13 cellular contexts compared by ENCODE assay signal in the genomic region with DNA sequence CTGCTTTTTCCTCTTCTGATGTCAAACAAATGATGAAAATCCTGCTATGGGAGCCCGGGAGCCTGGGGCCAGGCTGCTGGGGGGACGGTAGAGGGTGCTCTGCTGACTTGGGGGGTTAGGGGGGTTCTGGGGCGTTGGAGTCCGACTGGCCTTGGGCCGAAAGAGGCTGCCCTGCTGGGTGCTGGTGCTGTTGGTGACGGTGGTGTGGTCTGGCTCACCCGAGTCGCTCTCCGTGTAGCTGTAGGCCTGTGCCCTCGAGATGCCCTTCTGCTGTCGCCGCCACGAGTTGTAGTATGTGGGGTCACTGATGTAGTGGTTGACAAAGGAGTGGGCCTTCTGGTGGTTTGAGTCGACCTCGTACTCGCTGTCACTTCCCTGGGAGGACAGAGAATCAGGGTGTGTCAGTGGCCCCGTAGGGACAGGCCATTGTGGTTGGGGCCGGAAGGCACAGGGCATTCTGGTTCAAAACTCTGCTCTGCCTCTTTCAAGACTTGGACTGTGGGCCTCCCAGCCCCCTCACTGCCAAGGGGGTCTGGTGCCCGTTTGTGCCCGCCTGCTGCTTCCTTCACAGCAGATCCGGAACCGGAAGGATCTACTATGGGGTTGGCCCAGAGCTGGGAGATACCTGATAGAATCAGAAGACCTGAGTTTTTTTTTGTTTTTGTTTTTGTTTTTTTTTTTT. TPM values are rescaled to one million over a fixed set of nuclear protein-coding genes. Genes with fewer than 3 reads are reported as not detected.
DNase-seq lines count a peak whose midpoint lies in the region; ATAC-seq and TF ChIP-seq lines count a peak whose summit lies in the region.
"Had no signal": no experiment of that assay in that cellular context is flagged by ENCODE, and none has a peak within 500 bp of the region (broad histone marks: within the 10 kb centered on the region; RNA-seq: fewer than 3 reads in every experiment).

No MANE protein-coding gene starts in this region.

- H3K27ac ChIP-seq in right atrium auricular region (peak overlapping the region; percentile 42 to 57), hepatocyte (peak overlapping the region; percentile 81), sigmoid colon (peak overlapping the region; percentile 67 to 97 (median 87))

- H2AFZ ChIP-seq in hepatocyte, result no peak overlapping the region

- H3K27me3 ChIP-seq in right atrium auricular region (no peaks in the 10 kb centered on the region), hepatocyte (no peaks in the 10 kb centered on the region), sigmoid colon (no peaks in the 10 kb centered on the region)

- ATAC-seq in HG03196 (IDR thresholded peaks at IDR 0.05; ENCODE audit: unreplicated experiment), result no peak
- ATAC-seq: PC-3 had no signal

- 93% methylated on average over 11 of the region's 22 CpGs for WGBS in hepatocyte (ENCODE audit: low lambda C conversion rate, missing lambda C conversion rate)
- 88 to 91% methylated on average over 22 of the region's 22 CpGs for WGBS in sigmoid colon, 2 donors

- peaks cover 0 to 34% of the 10 kb centered on the region in 2 donors for H3K4me1 ChIP-seq in right atrium auricular region
- peaks cover 46% of the 10 kb centered on the region for H3K4me1 ChIP-seq in hepatocyte (ENCODE audit: insufficient read depth)
- H3K4me1 ChIP-seq in sigmoid colon, result peaks cover 0 to 57% (median 52%) of the 10 kb centered on the region in 4 donors

- no peaks in the 10 kb centered on the region for H3K79me2 ChIP-seq in hepatocyte

- DNase-seq in right atrium auricular region (ENCODE audit: low spot score) (no peak), cardiac septum (ENCODE audit: low spot score) (no peak), hepatocyte (ENCODE audit: low spot score) (no peak), sigmoid colon (no peak), RKO (ENCODE audit: low spot score) (no peak), ecto neural progenitor cell (ENCODE audit: low spot score) (no peak)
- DNase-seq in activated CD4-positive, alpha-beta T cell treated with anti-CD3 and anti-CD28 coated beads, Interleukin-2, amount 50 U/mL, for 48 hours, result no peak
- DNase-seq: COR-L47; foreskin melanocyte; NCI-H226; PC-3; stimulated activated CD4-positive, alpha-beta T cell treated with anti-CD3 and anti-CD28 coated beads, Interleukin-2, amount 100 ng/mL, for 48 hours had no signal

- H3K36me3 ChIP-seq in right atrium auricular region (no peaks in the 10 kb centered on the region), hepatocyte (replicated peaks; ENCODE audit: insufficient read depth, low read depth) (no peaks in the 10 kb centered on the region), sigmoid colon (no peaks in the 10 kb centered on the region)

- H3K9me3 ChIP-seq in right atrium auricular region, result no peaks in the 10 kb centered on the region
- H3K9me3 ChIP-seq in hepatocyte (ENCODE audit: low read depth), result no peaks in the 10 kb centered on the region
- no peaks in the 10 kb centered on the region for H3K9me3 ChIP-seq in sigmoid colon

- no peak for TF ChIP-seq POLR2A in sigmoid colon (IDR thresholded peaks at IDR 0.05)

- no peaks in the 10 kb centered on the region for H3K9me2 ChIP-seq in hepatocyte (replicated peaks; ENCODE audit: insufficient read depth)

- H4K20me1 ChIP-seq in hepatocyte (ENCODE audit: insufficient read depth, poor library complexity, severe bottlenecking), result no peaks in the 10 kb centered on the region

- no peak for TF ChIP-seq EP300 in sigmoid colon (IDR thresholded peaks at IDR 0.05)

- TF ChIP-seq CTCF in right atrium auricular region (IDR thresholded peaks at IDR 0.05) (no peak), hepatocyte (IDR thresholded peaks at IDR 0.05; ENCODE audit: poor library complexity) (no peak), sigmoid colon (IDR thresholded peaks at IDR 0.05) (no peak)

- H3K4me3 ChIP-seq in right atrium auricular region, result no peak overlapping the region
- no peak overlapping the region for H3K4me3 ChIP-seq in hepatocyte
- no peak overlapping the region for H3K4me3 ChIP-seq in sigmoid colon

- intact Hi-C loops in cardiac septum (cut with DNase I) (no loop called here), sigmoid colon (cut with DNase I) (loop anchor here (1.0 kb wide), 1 partner anchor 26 kb away; a partner anchor contains a TSS)

- peak overlapping the region; percentile 45 for H3K4me2 ChIP-seq in hepatocyte

RNA-seq across cellular contexts. Expression of a gene that starts 26.9 kb away (rescaled TPM):
- total RNA-seq in right atrium auricular region (10 to 100 TPM; 35.4 to 56.0 TPM), cardiac septum (41.3 TPM), hepatocyte (61.2 and 62.4 TPM in 2 replicates), sigmoid colon (10 to 100 TPM; 68.1 to 87.6 (median 76.0) TPM)
- polyA plus RNA-seq in hepatocyte (74.5 and 82.7 TPM in 2 replicates), sigmoid colon (10 to 100 TPM; 44.0 to 57.3 (median 46.2) TPM)
